In genomic region chr16:73214825-73215481, GRCh38 we compare ENCODE assay signal across 12 cellular contexts.
A peak's percentile ranks its signal among the peaks of the same experiment; 100 is the strongest.
DNase-seq lines count a peak whose midpoint lies in the region; ATAC-seq and TF ChIP-seq lines count a peak whose summit lies in the region.
"Had no signal": no experiment of that assay in that cellular context is flagged by ENCODE, and none has a peak within 500 bp of the region (broad histone marks: within the 10 kb centered on the region; RNA-seq: fewer than 3 reads in every experiment).

No MANE protein-coding gene starts in this region.

- H3K27me3 ChIP-seq in SK-N-SH (ENCODE audit: insufficient read depth) (no peaks in the 10 kb centered on the region), skeletal muscle satellite cell (ENCODE audit: control insufficient read depth, insufficient read depth, low read length) (no peaks in the 10 kb centered on the region), WERI-Rb-1 (ENCODE audit: insufficient read depth, low read depth, severe bottlenecking) (no peaks in the 10 kb centered on the region), dorsolateral prefrontal cortex (no peaks in the 10 kb centered on the region)

- H3K27ac ChIP-seq in SK-N-SH (ENCODE audit: low read depth in 2 of 2, low read length in 1 of 2) (peak overlapping the region; percentile 22 to 85; a peak in 3 of 4 replicates), WERI-Rb-1 (no peak overlapping the region), dorsolateral prefrontal cortex (peak overlapping the region in 1 of 59 donors; percentile 15)

- no peak for TF ChIP-seq RAD21 in SK-N-SH (IDR thresholded peaks at IDR 0.05; ENCODE audit: low read length)

- no peak overlapping the region; a peak in 1 of 4 replicates for H3K4me3 ChIP-seq in SK-N-SH (ENCODE audit: low read depth in 2 of 2, low read length in 1 of 2)
- H3K4me3 ChIP-seq in fibroblast of villous mesenchyme (ENCODE audit: low read depth, low read length): no peak overlapping the region
- peak overlapping the region; percentile 1 for H3K4me3 ChIP-seq in skeletal muscle satellite cell (ENCODE audit: low read length)
- no peak overlapping the region for H3K4me3 ChIP-seq in WERI-Rb-1 (ENCODE audit: low read depth, low read length)
- no peak overlapping the region for H3K4me3 ChIP-seq in dorsolateral prefrontal cortex

- no peaks in the 10 kb centered on the region for H3K9me3 ChIP-seq in SK-N-SH
- H3K9me3 ChIP-seq in skeletal muscle satellite cell (replicated peaks; ENCODE audit: low read length): peaks cover 4% of the 10 kb centered on the region
- H3K9me3 ChIP-seq in WERI-Rb-1 (ENCODE audit: severe bottlenecking): peaks cover 7% of the 10 kb centered on the region

- CTCF ChIA-PET in SK-N-SH (lab: Yijun Ruan, JAX): interaction anchor here (1.1 kb wide), 1 partner anchor 664 kb away, joined by 3 read pairs; no protein-coding TSS in a partner anchor

- no peaks in the 10 kb centered on the region for H3K9me2 ChIP-seq in SK-N-SH

- DNase-seq in GM04503 (ENCODE audit: low read depth) (peak; percentile 100), SK-N-SH (no peak), fibroblast of villous mesenchyme (ENCODE audit: low read depth) (peak; percentile 66), WERI-Rb-1 (no peak), dorsolateral prefrontal cortex (no peak)
- no peak for DNase-seq in stimulated activated CD4-positive, alpha-beta T cell treated with anti-CD3 and anti-CD28 coated beads, Interleukin-15, amount 100 ng/mL, for 24 hours
- DNase-seq: activated T-cell treated with anti-CD3 and anti-CD28 coated beads for 4 hours; KG1; naive thymus-derived CD4-positive, alpha-beta T cell; RPMI8226 had no signal

- peak overlapping the region; percentile 12; the same call in 1 of the 2 replicates for H2AFZ ChIP-seq in SK-N-SH (ENCODE audit: low read depth)

- intact Hi-C loops in dorsolateral prefrontal cortex (cut with DNase I): no loop called here

- no peaks in the 10 kb centered on the region for H3K79me2 ChIP-seq in SK-N-SH (ENCODE audit: insufficient read depth)

- WGBS in SK-N-SH (ENCODE audit: low lambda C conversion rate): 10% methylated on average over 2 of the region's 2 CpGs

- H3K4me2 ChIP-seq in SK-N-SH: peak overlapping the region; percentile 54
- peak overlapping the region; percentile 18 for H3K4me2 ChIP-seq in skeletal muscle satellite cell (ENCODE audit: low read length)

- no peaks in the 10 kb centered on the region for H4K20me1 ChIP-seq in SK-N-SH (ENCODE audit: insufficient read depth)

- peak overlapping the region; percentile 22; the same call in 1 of the 2 replicates for H3K9ac ChIP-seq in SK-N-SH
- peak overlapping the region; percentile 51 for H3K9ac ChIP-seq in skeletal muscle satellite cell (ENCODE audit: low read depth, low read length)

- H3K4me1 ChIP-seq in SK-N-SH (ENCODE audit: control insufficient read depth in 1 of 2, insufficient read depth in 2 of 2, low read depth in 1 of 2, low read length in 1 of 2) (peaks cover 4 to 19% of the 10 kb centered on the region in 2 experiments; a peak in 2 of 4 replicates), skeletal muscle satellite cell (ENCODE audit: control insufficient read depth, insufficient read depth, low read length) (peaks cover 32% of the 10 kb centered on the region)

- peak in 1 of 2 experiments; percentile 70; a peak in 2 of 4 replicates for TF ChIP-seq EP300 in SK-N-SH (IDR thresholded peaks at IDR 0.05; ENCODE audit: borderline replicate concordance in 1 of 2, low read depth in 1 of 2, low read length in 1 of 2)

- POLR2A ChIA-PET in SK-N-SH (lab: Yijun Ruan, JAX): no interaction called here

- ATAC-seq in HG03432 (IDR thresholded peaks at IDR 0.05; ENCODE audit: unreplicated experiment): no peak
- ATAC-seq: naive thymus-derived CD4-positive, alpha-beta T cell had no signal

- H3K36me3 ChIP-seq in SK-N-SH (replicated peaks in 1 of 2; ENCODE audit: control insufficient read depth in 1 of 2, insufficient read depth in 2 of 2, low read length in 1 of 2) (no peaks in the 10 kb centered on the region), skeletal muscle satellite cell (ENCODE audit: insufficient read depth, low read length) (no peaks in the 10 kb centered on the region), WERI-Rb-1 (no peaks in the 10 kb centered on the region)

- peaks cover 27% of the 10 kb centered on the region for H3F3A ChIP-seq in SK-N-SH (replicated peaks; ENCODE audit: insufficient read depth)

- TF ChIP-seq CTCF in SK-N-SH (IDR thresholded peaks at IDR 0.05) (no peak), fibroblast of villous mesenchyme (IDR thresholded peaks at IDR 0.05; ENCODE audit: insufficient read depth, low read depth, low read length) (no peak), WERI-Rb-1 (IDR thresholded peaks at IDR 0.05; ENCODE audit: low read depth, low read length) (no peak), dorsolateral prefrontal cortex (IDR thresholded peaks at IDR 0.05 in 54 of 56, conservative IDR thresholded peaks at IDR 0.05 in 2 of 56; ENCODE audit: low read depth in 1 of 56, partially characterized antibody in 56 of 56) (no peak)

TF ChIP-seq in SK-N-SH, 30 proteins besides CTCF, POLR2A, EP300 and RAD21:
- peak; percentile 81 for TF ChIP-seq PBX3 (IDR thresholded peaks at IDR 0.05)
- TF ChIP-seq TCF12 (IDR thresholded peaks at IDR 0.05): peak; percentile 96
- TF ChIP-seq USF2 (IDR thresholded peaks at IDR 0.05; ENCODE audit: borderline replicate concordance, low read depth, low read length): no peak
- TF ChIP-seq ELF1 (IDR thresholded peaks at IDR 0.05): no peak
- TF ChIP-seq TEAD4 (IDR thresholded peaks at IDR 0.05; ENCODE audit: borderline replicate concordance, insufficient read depth): peak; percentile 73; the same call in 1 of the 2 replicates
- no peak for TF ChIP-seq FOXM1 (IDR thresholded peaks at IDR 0.05; ENCODE audit: low read depth)
- peak; percentile 70 for TF ChIP-seq JUND (IDR thresholded peaks at IDR 0.05)
- TF ChIP-seq FOSL2 (IDR thresholded peaks at IDR 0.05; ENCODE audit: borderline replicate concordance, low read depth): peak; percentile 80; the same call in 1 of the 2 replicates
- TF ChIP-seq TAF1 (IDR thresholded peaks at IDR 0.05; ENCODE audit: borderline replicate concordance, low read depth, low read length): no peak
- TF ChIP-seq NFIC (IDR thresholded peaks at IDR 0.05; ENCODE audit: borderline replicate concordance): peak; percentile 70
- TF ChIP-seq MEF2A (IDR thresholded peaks at IDR 0.05; ENCODE audit: borderline replicate concordance, low read depth): peak; percentile 45; the same call in 1 of the 2 replicates
- no peak for TF ChIP-seq REST (IDR thresholded peaks at IDR 0.05; ENCODE audit: low read depth, low read length)
- 0 out of 2 replicates have a peak, but pooled peaks have one; percentile 31 for TF ChIP-seq MAX (IDR thresholded peaks at IDR 0.05; ENCODE audit: low read depth)

Comparison
In these comparisons a context has a peak if more than half of its experiments do, and no peak if none do; other contexts are left out.
1. DNase-seq: peak in GM04503 (single experiment) and fibroblast of villous mesenchyme (single experiment); none in SK-N-SH (single experiment), WERI-Rb-1 (single experiment), stimulated activated CD4-positive, alpha-beta T cell treated with anti-CD3 and anti-CD28 coated beads, Interleukin-15, amount 100 ng/mL, for 24 hours (single experiment) and dorsolateral prefrontal cortex (0 of 10).